Comparison of ENCODE assay signal across 11 cellular contexts in genomic region chr16:8849411-8850011, GRCh38. TPM values are rescaled to one million over a fixed set of nuclear protein-coding genes. Genes with fewer than 3 reads are reported as not detected.
DNase-seq lines count a peak whose midpoint lies in the region; ATAC-seq, FAIRE-seq and TF ChIP-seq lines count a peak whose summit lies in the region.
"Had no signal": no experiment of that assay in that cellular context is flagged by ENCODE, and none has a peak within 500 bp of the region (broad histone marks: within the 10 kb centered on the region; RNA-seq: fewer than 3 reads in every experiment).

No MANE protein-coding gene starts in this region.

- no peak overlapping the region for H3K4me3 ChIP-seq in A549
- H3K4me3 ChIP-seq in ascending aorta = no peak overlapping the region
- H3K4me3 ChIP-seq in kidney (ENCODE audit: low read length in 2 of 2) = no peak overlapping the region
- H3K4me3 ChIP-seq: MG63 had no signal

- H3K4me1 ChIP-seq in A549 = peaks cover 23% of the 10 kb centered on the region
- peaks cover 0 to 6% of the 10 kb centered on the region in 2 donors for H3K4me1 ChIP-seq in ascending aorta
- H3K4me1 ChIP-seq in kidney (ENCODE audit: control insufficient read depth in 1 of 2, insufficient read depth in 1 of 2, low read depth in 1 of 2, low read length in 2 of 2) = peaks cover 5 to 9% of the 10 kb centered on the region in 2 donors

- TF ChIP-seq POLR2A in A549 (IDR thresholded peaks at IDR 0.05; ENCODE audit: low read length) = no peak

- H3K27me3 ChIP-seq in ascending aorta = no peaks in the 10 kb centered on the region
- H3K27me3 ChIP-seq: MG63 had no signal

- no peak overlapping the region for H3K9ac ChIP-seq in kidney (ENCODE audit: low read length in 2 of 2)

- TF ChIP-seq CTCF in A549 (IDR thresholded peaks at IDR 0.05) = no peak
- TF ChIP-seq CTCF in ascending aorta (IDR thresholded peaks at IDR 0.05) = no peak
- TF ChIP-seq CTCF in kidney (IDR thresholded peaks at IDR 0.05; ENCODE audit: borderline replicate concordance, extremely low read depth, insufficient read depth) = no peak

- ATAC-seq in A549 (peak; percentile 3 to 4; a peak in 3 of 6 replicates), GM19467 (IDR thresholded peaks at IDR 0.05; ENCODE audit: unreplicated experiment) (no peak)

- intact Hi-C loops in ascending aorta (cut with DNase I) = no loop called here
- intact Hi-C loops in kidney (cut with DNase I) = no loop called here

- no peak for TF ChIP-seq RAD21 in A549 (conservative IDR thresholded peaks at IDR 0.05 in 1 of 2, IDR thresholded peaks at IDR 0.05 in 1 of 2)

- DNase-seq in A549 (ENCODE audit: low read depth in 1 of 2, low spot score in 1 of 2) (no peak), H4 (ENCODE audit: low spot score) (peak; percentile 2), ascending aorta (ENCODE audit: low spot score in 2 of 2) (no peak), kidney (peak; percentile 58), GDM1 (lab: John Stamatoyannopoulos, UW) (no peak), NCI-H524 (lab: John Stamatoyannopoulos, UW) (no peak)
- no peak for DNase-seq in activated CD4-positive, CD25-positive, alpha-beta regulatory T cell (lab: John Stamatoyannopoulos, UW)
- DNase-seq: DMS53 had no signal

- TF ChIP-seq EP300 in A549 (IDR thresholded peaks at IDR 0.05) = no peak

- H3K36me3 ChIP-seq in ascending aorta = peaks cover 25 to 52% of the 10 kb centered on the region in 2 donors
- peaks cover 13 to 17% of the 10 kb centered on the region in 2 donors for H3K36me3 ChIP-seq in kidney (ENCODE audit: control insufficient read depth in 1 of 2, insufficient read depth in 2 of 2, low read length in 2 of 2)

- peak overlapping the region; percentile 40 for H3K4me2 ChIP-seq in A549

- no peaks in the 10 kb centered on the region for H3K9me3 ChIP-seq in A549
- H3K9me3 ChIP-seq in ascending aorta = no peaks in the 10 kb centered on the region
- H3K9me3 ChIP-seq in kidney (ENCODE audit: control insufficient read depth in 1 of 2, low read length in 2 of 2) = no peaks in the 10 kb centered on the region
- H3K9me3 ChIP-seq: MG63 had no signal

- H3K27ac ChIP-seq in A549 = peak overlapping the region in 1 of 2 experiments; percentile 75; a peak in 3 of 6 replicates
- H3K27ac ChIP-seq in ascending aorta = peak overlapping the region; percentile 36 to 37
- no peak overlapping the region for H3K27ac ChIP-seq in kidney (ENCODE audit: low read depth in 2 of 2, low read length in 2 of 2)

- FAIRE-seq in A549 (lab: Jason Lieb, UNC) = no peak
- FAIRE-seq in kidney (lab: Jason Lieb, UNC) = no peak

- 88% methylated on average over 19 of the region's 19 CpGs for WGBS in A549 (ENCODE audit: missing lambda C conversion rate)

- POLR2A ChIA-PET in A549 (lab: Yijun Ruan, JAX) = interaction anchor here (1.0 to 1.4 kb wide), 3 partner anchors 14 to 20 kb away, joined by 3 read pairs; partner anchors contain the start of gene CARHSP1

- CTCF ChIA-PET in A549 (lab: Yijun Ruan, JAX) = interaction anchor here (1.2 to 3.1 kb wide), 4 partner anchors 12 to 283 kb away, joined by 3 to 10 read pairs (median 7); no protein-coding TSS in a partner anchor

TF ChIP-seq in A549, 52 proteins besides CTCF, POLR2A, EP300 and RAD21:
- no peak for TF ChIP-seq KDM5A (IDR thresholded peaks at IDR 0.05)
- TF ChIP-seq FOXS1 (CRISPR knock-in tag; IDR thresholded peaks at IDR 0.05) = no peak
- no peak for TF ChIP-seq TFCP2L1 (CRISPR knock-in tag; IDR thresholded peaks at IDR 0.05)
- no peak for TF ChIP-seq CBX8 (IDR thresholded peaks at IDR 0.05)
- TF ChIP-seq RFX5 (IDR thresholded peaks at IDR 0.05) = no peak
- TF ChIP-seq HOXB13 (CRISPR knock-in tag; IDR thresholded peaks at IDR 0.05; ENCODE audit: low read depth) = no peak
- TF ChIP-seq, protein P1, sequence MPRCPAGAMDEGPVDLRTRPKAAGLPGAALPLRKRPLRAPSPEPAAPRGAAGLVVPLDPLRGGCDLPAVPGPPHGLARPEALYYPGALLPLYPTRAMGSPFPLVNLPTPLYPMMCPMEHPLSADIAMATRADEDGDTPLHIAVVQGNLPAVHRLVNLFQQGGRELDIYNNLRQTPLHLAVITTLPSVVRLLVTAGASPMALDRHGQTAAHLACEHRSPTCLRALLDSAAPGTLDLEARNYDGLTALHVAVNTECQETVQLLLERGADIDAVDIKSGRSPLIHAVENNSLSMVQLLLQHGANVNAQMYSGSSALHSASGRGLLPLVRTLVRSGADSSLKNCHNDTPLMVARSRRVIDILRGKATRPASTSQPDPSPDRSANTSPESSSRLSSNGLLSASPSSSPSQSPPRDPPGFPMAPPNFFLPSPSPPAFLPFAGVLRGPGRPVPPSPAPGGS (IDR thresholded peaks at IDR 0.05) = no peak

RNA-seq across cellular contexts. Expression of gene CARHSP1, which starts 19.3 kb away (rescaled TPM):
- 47.8 and 53.9 TPM in 2 replicates for polyA plus RNA-seq in A549 (2011; rRNA removed)
- polyA plus RNA-seq in A549 (2012; cell fraction: cytosol; rRNA removed) = 192 and 210 TPM in 2 replicates
- polyA plus RNA-seq in A549 (2012; cell fraction: nucleus; rRNA removed) = 104 and 147 TPM in 2 replicates
- polyA plus RNA-seq in A549 (2017; fragmentation: RNase III; extraction: RNeasy Plus Mini Kit Qiagen cat#74134 plus additional on column Dnase treatment) = 137 to 173 TPM (median 172 TPM) in 3 replicates
- 70.2 and 86.8 TPM in 2 replicates for polyA minus RNA-seq in A549 (2011; rRNA and poly(A)+ RNA removed)
- total RNA-seq in H4 (2014; rRNA removed; shearing (Covaris generic)) = 118 and 119 TPM in 2 replicates
- 151 TPM for total RNA-seq in ascending aorta
- total RNA-seq in kidney = 134 TPM
- polyA plus RNA-seq in kidney (ENCODE audit: insufficient read depth, low read depth, low replicate concordance) = 130 TPM

RNA-seq across cellular contexts. Expression of gene LITAFD, which starts 32.6 kb away (rescaled TPM):
- polyA plus RNA-seq in A549 (2011; rRNA removed) (not detected in 2 replicates), A549 (2017; fragmentation: RNase III; extraction: RNeasy Plus Mini Kit Qiagen cat#74134 plus additional on column Dnase treatment) (not detected in 3 replicates), kidney (ENCODE audit: insufficient read depth, low read depth, low replicate concordance) (not detected)
- not detected in 2 replicates for polyA plus RNA-seq in A549 (2012; cell fraction: cytosol; rRNA removed)
- polyA plus RNA-seq in A549 (2012; cell fraction: nucleus; rRNA removed) = not detected in 2 replicates
- not detected in 2 replicates for polyA minus RNA-seq in A549 (2011; rRNA and poly(A)+ RNA removed)
- not detected in 2 replicates for total RNA-seq in H4 (2014; rRNA removed; shearing (Covaris generic))
- total RNA-seq in ascending aorta (not detected), kidney (not detected)
- total RNA-seq: epithelial cell of proximal tubule had no signal

RNA-seq across cellular contexts. Expression of gene PMM2, which starts 51.9 kb away (rescaled TPM):
- 46.4 and 56.6 TPM in 2 replicates for polyA plus RNA-seq in A549 (2011; rRNA removed)
- 33.7 and 36.1 TPM in 2 replicates for polyA plus RNA-seq in A549 (2012; cell fraction: cytosol; rRNA removed)
- polyA plus RNA-seq in A549 (2012; cell fraction: nucleus; rRNA removed) = 36.3 and 50.6 TPM in 2 replicates
- 72.4 to 82.3 TPM (median 72.5 TPM) in 3 replicates for polyA plus RNA-seq in A549 (2017; fragmentation: RNase III; extraction: RNeasy Plus Mini Kit Qiagen cat#74134 plus additional on column Dnase treatment)
- 18.7 and 21.9 TPM in 2 replicates for polyA minus RNA-seq in A549 (2011; rRNA and poly(A)+ RNA removed)
- total RNA-seq in H4 (2014; rRNA removed; shearing (Covaris generic)) = 33.6 and 34.9 TPM in 2 replicates
- 17.9 TPM for total RNA-seq in ascending aorta
- total RNA-seq in kidney = 39.5 TPM
- 21.5 TPM for polyA plus RNA-seq in kidney (ENCODE audit: insufficient read depth, low read depth, low replicate concordance)

RNA-seq across cellular contexts. Expression of gene TMEM186, which starts 52.1 kb away (rescaled TPM):
- polyA plus RNA-seq in A549 (2011; rRNA removed) (10.9 and 12.1 TPM in 2 replicates), A549 (2017; fragmentation: RNase III; extraction: RNeasy Plus Mini Kit Qiagen cat#74134 plus additional on column Dnase treatment) (11.5 to 12.7 TPM (median 12.0 TPM) in 3 replicates), kidney (ENCODE audit: insufficient read depth, low read depth, low replicate concordance) (20.2 TPM)
- 10.2 and 10.4 TPM in 2 replicates for polyA plus RNA-seq in A549 (2012; cell fraction: cytosol; rRNA removed)
- polyA plus RNA-seq in A549 (2012; cell fraction: nucleus; rRNA removed) = 5.3 and 7.4 TPM in 2 replicates
- polyA minus RNA-seq in A549 (2011; rRNA and poly(A)+ RNA removed) = 6.7 and 8.1 TPM in 2 replicates
- 6.3 and 9.6 TPM in 2 replicates for total RNA-seq in H4 (2014; rRNA removed; shearing (Covaris generic))
- total RNA-seq in ascending aorta (1.5 TPM), kidney (11.0 TPM)

Comparison
In these comparisons a context has a peak if more than half of its experiments do, and no peak if none do; other contexts are left out.
1. DNase-seq: peak in H4 (single experiment) and kidney (single experiment); none in A549 (0 of 2), ascending aorta (0 of 2), GDM1 (single experiment), NCI-H524 (0 of 2) and activated CD4-positive, CD25-positive, alpha-beta regulatory T cell (0 of 4).
2. H3K27ac ChIP-seq: peak in ascending aorta (2 of 2); none in kidney (0 of 2).